8 cellular contexts compared by ENCODE assay signal in the genomic region with DNA sequence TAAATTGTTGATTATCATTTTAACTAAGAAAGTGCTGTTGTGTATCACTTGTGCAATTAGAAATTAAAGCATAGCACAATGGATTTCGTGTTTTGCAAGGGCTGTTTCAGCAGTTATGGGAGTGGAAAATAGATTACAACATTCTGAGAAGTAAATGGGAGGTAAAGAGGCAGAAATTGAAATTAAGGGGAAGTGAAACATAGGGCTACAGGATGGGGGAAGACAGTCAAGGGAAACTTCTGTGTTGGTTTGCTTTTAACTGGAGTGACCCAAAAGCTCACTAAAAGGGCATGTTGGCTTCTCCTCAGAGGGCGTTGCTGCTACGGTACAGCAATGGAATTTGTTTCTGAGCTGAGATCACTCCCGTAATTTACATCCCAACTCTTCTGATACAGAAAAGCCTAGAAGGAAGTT.
A peak's percentile ranks its signal among the peaks of the same experiment; 100 is the strongest.
DNase-seq lines count a peak whose midpoint lies in the region; ATAC-seq and TF ChIP-seq lines count a peak whose summit lies in the region.

No MANE protein-coding gene starts in this region.

- H3K4me3 ChIP-seq in breast epithelium (no peak overlapping the region), spleen (peak overlapping the region in 1 of 8 donors; percentile 5)

- H3K36me3 ChIP-seq in breast epithelium = no peaks in the 10 kb centered on the region
- no peaks in the 10 kb centered on the region for H3K36me3 ChIP-seq in spleen

- H3K4me1 ChIP-seq in breast epithelium (no peaks in the 10 kb centered on the region), spleen (peaks cover 17 to 74% (median 59%) of the 10 kb centered on the region in 6 donors)

- no peaks in the 10 kb centered on the region for H3K9me3 ChIP-seq in breast epithelium
- no peaks in the 10 kb centered on the region for H3K9me3 ChIP-seq in spleen

- no peak for TF ChIP-seq CTCF in breast epithelium (IDR thresholded peaks at IDR 0.05)
- TF ChIP-seq CTCF in spleen (IDR thresholded peaks at IDR 0.05 in 8 of 11, conservative IDR thresholded peaks at IDR 0.05 in 3 of 11) = no peak

- intact Hi-C loops in breast epithelium (cut with DNase I; ENCODE audit: low total_unique reads) (no loop called here), spleen (cut with DNase I; ENCODE audit: low total_unique reads) (no loop called here)

- TF ChIP-seq POLR2A in breast epithelium (IDR thresholded peaks at IDR 0.05) = no peak
- TF ChIP-seq POLR2A in spleen (IDR thresholded peaks at IDR 0.05) = no peak

- DNase-seq in breast epithelium (ENCODE audit: low spot score in 2 of 2) = no peak
- no peak for DNase-seq in spleen
- DNase-seq in dedifferentiated amniotic fluid mesenchymal stem cell (ENCODE audit: extremely low spot score) = no peak
- no peak for DNase-seq in DMS53 treated with DMSO at 0.1 percent for 48 hours (lab: John Stamatoyannopoulos, UW; ENCODE audit: unreplicated experiment)
- DNase-seq in hypothalamus (lab: John Stamatoyannopoulos, UW) = no peak
- no peak for DNase-seq in NK-92 treated with Interleukin-12 subunit alpha and Interleukin-12 subunit beta, amount 100 ng/mL, for 24 hours (lab: John Stamatoyannopoulos, UW)

- ATAC-seq in GM19372 (IDR thresholded peaks at IDR 0.05; ENCODE audit: low read depth, unreplicated experiment) = peak; percentile 54
- peak; percentile 35 for ATAC-seq in HG03439 (IDR thresholded peaks at IDR 0.05; ENCODE audit: unreplicated experiment)

- 20 to 48% (median 28%) methylated on average over 4 of the region's 4 CpGs for WGBS in spleen, 5 donors

- H3K27me3 ChIP-seq in breast epithelium (no peaks in the 10 kb centered on the region), spleen (replicated peaks in 1 of 7) (no peaks in the 10 kb centered on the region)

- H3K27ac ChIP-seq in breast epithelium (peak overlapping the region; percentile 9 to 46), spleen (peak overlapping the region; percentile 29 to 89 (median 77))
